27 cellular contexts compared by ENCODE assay signal in the genomic region with DNA sequence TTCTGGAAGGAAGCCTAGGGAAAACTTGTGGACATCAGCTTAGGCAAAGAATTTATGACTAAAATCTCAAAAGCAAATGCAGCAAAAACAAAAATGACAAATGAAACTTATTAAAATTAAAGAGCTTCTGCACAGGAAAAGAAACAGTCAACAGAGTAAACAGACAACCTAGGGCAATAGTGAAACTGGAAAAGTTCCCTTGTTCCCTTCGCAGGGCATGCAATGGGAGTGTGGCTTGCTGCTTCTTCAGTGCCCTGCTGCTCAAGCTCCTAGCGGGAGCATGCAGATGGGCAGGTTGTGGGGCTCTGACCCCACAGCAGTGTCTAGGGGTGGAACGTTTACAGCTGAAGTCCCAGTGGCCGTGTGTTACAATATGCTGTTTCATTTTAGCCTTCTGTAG.
"Had no signal": no experiment of that assay in that cellular context is flagged by ENCODE, and none has a peak within 500 bp of the region (broad histone marks: within the 10 kb centered on the region; RNA-seq: fewer than 3 reads in every experiment).

No MANE protein-coding gene starts in this region.

- ATAC-seq: activated CD4-positive, alpha-beta T cell treated with anti-CD3 and anti-CD28 coated beads for 36 hours; activated T-cell treated with anti-CD3 and anti-CD28 coated beads, Interleukin-2, amount 50 U/mL, for 4 hours; gastrocnemius medialis; left ventricle myocardium superior; pancreas; psoas muscle had no signal

- H3K27me3 Mint-ChIP-seq: activated B cell treated with CpG ODN at 0.5 μM for 24 hours; activated CD4-positive, alpha-beta T cell treated with anti-CD3 and anti-CD28 coated beads for 36 hours; natural killer cell treated with Interleukin-12 subunit alpha and Interleukin-12 subunit beta and Interleukin-15 and Interleukin-18, amount 100 ng/mL, for 72 hours had no signal

- H3K4me3 ChIP-seq: coronary artery, esophagus squamous epithelium, gastrocnemius medialis, pancreas, psoas muscle, right atrium auricular region, stomach, suprapubic skin, transverse colon had no signal

- H3K9me3 ChIP-seq: esophagus squamous epithelium, gastrocnemius medialis, neutrophil, pancreas, psoas muscle, right atrium auricular region, stomach, suprapubic skin, transverse colon had no signal

- H3K9me3 Mint-ChIP-seq: activated B cell treated with CpG ODN at 0.5 μM for 24 hours; activated naive CD8-positive, alpha-beta T cell treated with anti-CD3 and anti-CD28 coated beads, Interleukin-2, amount 10 ng/mL, durations not matched to agents 7 days and 5 days; activated T-cell treated with anti-CD3 and anti-CD28 coated beads, Interleukin-2, amount 50 U/mL, for 4 hours; activated T-helper 2 cell treated with anti-CD3 and anti-CD28 coated beads, Interferon-gamma antibody, Interleukin-2, Interleukin-4, amounts not matched to agents 10 μg/mL and 5 μg/mL and 100 μg/mL, durations not matched to agents 14 hours and 24 hours and 36 hours; natural killer cell treated with Interleukin-12 subunit alpha and Interleukin-12 subunit beta and Interleukin-15 and Interleukin-18, amount 100 ng/mL, for 72 hours had no signal

- H3K27ac ChIP-seq: coronary artery, esophagus squamous epithelium, gastrocnemius medialis, neutrophil, pancreas, psoas muscle, right atrium auricular region, stomach, suprapubic skin, transverse colon had no signal

- H3K36me3 ChIP-seq: esophagus squamous epithelium, gastrocnemius medialis, neutrophil, pancreas, right atrium auricular region, stomach, suprapubic skin, transverse colon had no signal

- H3K4me1 Mint-ChIP-seq: activated B cell treated with CpG ODN at 0.5 μM for 24 hours; activated CD4-positive, alpha-beta T cell treated with anti-CD3 and anti-CD28 coated beads for 36 hours; activated naive CD8-positive, alpha-beta T cell treated with anti-CD3 and anti-CD28 coated beads, Interleukin-2, amount 10 ng/mL, durations not matched to agents 7 days and 5 days had no signal

- H3K4me1 ChIP-seq: esophagus squamous epithelium, gastrocnemius medialis, pancreas, psoas muscle, right atrium auricular region, stomach, suprapubic skin, transverse colon had no signal

- H3K4me3 Mint-ChIP-seq: activated B cell treated with CpG ODN at 0.5 μM for 24 hours; activated CD4-positive, alpha-beta T cell treated with anti-CD3 and anti-CD28 coated beads for 36 hours; activated naive CD8-positive, alpha-beta T cell treated with anti-CD3 and anti-CD28 coated beads, Interleukin-2, amount 10 ng/mL, durations not matched to agents 7 days and 5 days; activated T-cell treated with anti-CD3 and anti-CD28 coated beads, Interleukin-2, amount 50 U/mL, for 4 hours; natural killer cell treated with Interleukin-12 subunit alpha and Interleukin-12 subunit beta and Interleukin-15 and Interleukin-18, amount 100 ng/mL, for 72 hours had no signal

- DNase-seq: activated B cell treated with CpG ODN at 0.5 μM for 24 hours; activated CD4-positive, alpha-beta T cell treated with anti-CD3 and anti-CD28 coated beads for 36 hours; activated CD4-positive, alpha-beta T cell treated with anti-CD3 and anti-CD28 coated beads, Interleukin-2, amount 50 U/mL, for 48 hours; activated CD8-positive, alpha-beta memory T cell treated with anti-CD3 and anti-CD28 coated beads, Interleukin-2, amount 50 U/mL, for 48 hours; activated naive CD4-positive, alpha-beta T cell; activated naive CD8-positive, alpha-beta T cell treated with anti-CD3 and anti-CD28 coated beads, Interleukin-2, amount 10 ng/mL, durations not matched to agents 7 days and 5 days; activated T-cell treated with anti-CD3 and anti-CD28 coated beads, Interleukin-2, amount 50 U/mL, for 4 hours; amygdala; cerebellar nuclear complex; esophagus squamous epithelium; gastrocnemius medialis; hippocampal formation; kidney glomerular epithelial cell; left ventricle myocardium superior; mammary epithelial cell; stimulated activated CD4-positive, alpha-beta T cell treated with anti-CD3 and anti-CD28 coated beads, Interleukin-4, amount 100 ng/mL, for 24 hours; stomach; T-helper 9 cell; transverse colon had no signal

- H3K36me3 Mint-ChIP-seq: activated naive CD8-positive, alpha-beta T cell treated with anti-CD3 and anti-CD28 coated beads, Interleukin-2, amount 10 ng/mL, durations not matched to agents 7 days and 5 days; natural killer cell treated with Interleukin-12 subunit alpha and Interleukin-12 subunit beta and Interleukin-15 and Interleukin-18, amount 100 ng/mL, for 72 hours had no signal

- H3K27ac Mint-ChIP-seq: activated B cell treated with CpG ODN at 0.5 μM for 24 hours; activated CD4-positive, alpha-beta T cell treated with anti-CD3 and anti-CD28 coated beads for 36 hours; activated naive CD8-positive, alpha-beta T cell treated with anti-CD3 and anti-CD28 coated beads, Interleukin-2, amount 10 ng/mL, durations not matched to agents 7 days and 5 days; activated T-helper 2 cell treated with anti-CD3 and anti-CD28 coated beads, Interferon-gamma antibody, Interleukin-2, Interleukin-4, amounts not matched to agents 10 μg/mL and 5 μg/mL and 100 μg/mL, durations not matched to agents 14 hours and 24 hours and 36 hours; natural killer cell treated with Interleukin-12 subunit alpha and Interleukin-12 subunit beta and Interleukin-15 and Interleukin-18, amount 100 ng/mL, for 72 hours had no signal

- H3K27me3 ChIP-seq: esophagus squamous epithelium, gastrocnemius medialis, neutrophil, pancreas, right atrium auricular region, stomach, suprapubic skin, transverse colon had no signal
